19 cellular contexts compared by ENCODE assay signal in the genomic region with DNA sequence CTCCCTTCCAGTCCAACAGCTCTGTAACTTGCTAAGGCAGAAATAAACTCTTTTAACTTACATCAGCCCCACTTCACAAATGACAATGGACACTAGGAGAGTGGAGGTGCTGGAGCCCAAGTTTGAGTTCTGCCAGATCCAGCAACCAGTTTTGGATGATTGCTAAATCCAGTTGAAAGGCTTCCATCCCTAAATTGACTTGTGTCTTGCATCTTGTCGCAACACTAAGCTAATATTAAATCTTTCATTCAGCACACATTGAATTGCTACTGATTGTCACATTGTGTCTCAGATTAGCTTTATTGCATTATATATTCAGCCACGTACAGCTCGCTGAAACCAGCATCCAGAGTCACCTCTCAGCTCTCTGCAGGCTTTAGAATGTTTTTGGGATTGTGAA. TPM values are rescaled to one million over a fixed set of nuclear protein-coding genes. Genes with fewer than 3 reads are reported as not detected.
DNase-seq lines count a peak whose midpoint lies in the region; ATAC-seq, FAIRE-seq and TF ChIP-seq lines count a peak whose summit lies in the region.
"Had no signal": no experiment of that assay in that cellular context is flagged by ENCODE, and none has a peak within 500 bp of the region (broad histone marks: within the 10 kb centered on the region; RNA-seq: fewer than 3 reads in every experiment).

No MANE protein-coding gene starts in this region.

- intact Hi-C loops in HepG2 (cut with micrococcal nuclease; ENCODE audit: unreplicated experiment), result no loop called here
- intact Hi-C loops in right lobe of liver (cut with DNase I), result loop anchor here in 1 of 2 donors (5.0 kb wide), 1 partner anchor 58 kb away; no protein-coding TSS in a partner anchor
- intact Hi-C loops in vagina (cut with DNase I), result no loop called here
- intact Hi-C loops in ovary (cut with DNase I), result no loop called here

- H3K4me3 ChIP-seq in liver (ENCODE audit: low read depth in 1 of 3, low read length in 3 of 3), result no peak overlapping the region
- H3K4me3 ChIP-seq in HepG2 (replicated peaks in 1 of 3; ENCODE audit: insufficient read depth in 1 of 3, low read depth in 2 of 3, low read length in 3 of 3), result no peak overlapping the region
- no peak overlapping the region for H3K4me3 ChIP-seq in right lobe of liver
- H3K4me3 ChIP-seq in osteoblast (ENCODE audit: insufficient read depth, low read length), result no peak overlapping the region
- no peak overlapping the region for H3K4me3 ChIP-seq in vagina
- no peak overlapping the region for H3K4me3 ChIP-seq in ovary
- H3K4me3 ChIP-seq: BLaER1 treated with 17β-estradiol and CSF1 and Interleukin-3, amounts not matched to agents 10 nM and 100 nM; HAP-1 had no signal

- 32% methylated on average over 3 of the region's 3 CpGs for WGBS in liver
- 90% methylated on average over 3 of the region's 3 CpGs for WGBS in HepG2 (ENCODE audit: low lambda C conversion rate)
- WGBS in right lobe of liver (ENCODE audit: insufficient coverage, low coverage, low lambda C conversion rate, missing lambda C conversion rate), result 39% methylated on average over 3 of the region's 3 CpGs
- WGBS in ovary, 3 donors, result 97% methylated on average over 3 of the region's 3 CpGs

- FAIRE-seq in HepG2 (lab: Jason Lieb, UNC), result no peak
- FAIRE-seq: GM18507, H1 had no signal

- H3K9ac ChIP-seq in liver (ENCODE audit: low read depth in 1 of 2, low read length in 2 of 2) (no peak overlapping the region), HepG2 (ENCODE audit: insufficient read depth, low read depth, low read length) (no peak overlapping the region)
- H3K9ac ChIP-seq: BLaER1 treated with 17β-estradiol and CSF1 and Interleukin-3, amounts not matched to agents 10 nM and 100 nM had no signal

- H3K9me3 ChIP-seq in liver (ENCODE audit: control insufficient read depth in 4 of 4, low read length in 3 of 4) (no peaks in the 10 kb centered on the region), HepG2 (ENCODE audit: low read length) (no peaks in the 10 kb centered on the region), right lobe of liver (no peaks in the 10 kb centered on the region), osteoblast (ENCODE audit: low read depth, low read length) (no peaks in the 10 kb centered on the region), vagina (no peaks in the 10 kb centered on the region), ovary (no peaks in the 10 kb centered on the region)
- H3K9me3 ChIP-seq: HAP-1 had no signal

- H2AFZ ChIP-seq in HepG2 (ENCODE audit: low read length) (no peak overlapping the region), osteoblast (ENCODE audit: low read length) (no peak overlapping the region)

- POLR2A ChIA-PET in HepG2 (lab: Yijun Ruan, JAX), result no interaction called here

- H3K4me2 ChIP-seq in HepG2 (ENCODE audit: low read depth, low read length) (no peak overlapping the region), osteoblast (ENCODE audit: insufficient read depth, low read length) (no peak overlapping the region)
- H3K4me2 ChIP-seq: BLaER1 treated with 17β-estradiol and CSF1 and Interleukin-3, amounts not matched to agents 10 nM and 100 nM had no signal

- no TSS peak for BruUV-seq in HepG2 (replicated peaks; lab: Mats Ljungman, UMichigan)

- no peaks in the 10 kb centered on the region for H4K20me1 ChIP-seq in HepG2 (ENCODE audit: insufficient read depth, low read length)
- H4K20me1 ChIP-seq in osteoblast (ENCODE audit: insufficient read depth, low read length), result no peaks in the 10 kb centered on the region
- H4K20me1 ChIP-seq: BLaER1 treated with 17β-estradiol and CSF1 and Interleukin-3, amounts not matched to agents 10 nM and 100 nM had no signal

- H3K79me2 ChIP-seq in HepG2 (ENCODE audit: insufficient read depth, low read length) (no peaks in the 10 kb centered on the region), osteoblast (ENCODE audit: insufficient read depth, low read length) (no peaks in the 10 kb centered on the region)

- TF ChIP-seq POLR2A in HepG2 (IDR thresholded peaks at IDR 0.05; ENCODE audit: insufficient read depth in 1 of 2, low read depth in 2 of 2, low read length in 2 of 2), result no peak
- TF ChIP-seq POLR2A in right lobe of liver (IDR thresholded peaks at IDR 0.05), result no peak
- no peak for TF ChIP-seq POLR2A in vagina (IDR thresholded peaks at IDR 0.05)
- no peak for TF ChIP-seq POLR2A in ovary (IDR thresholded peaks at IDR 0.05)

- peak; percentile 6 for TF ChIP-seq CTCF in liver (IDR thresholded peaks at IDR 0.05; ENCODE audit: low read depth, low read length, missing input control)
- no peak for TF ChIP-seq CTCF in HepG2 (CRISPR knock-in tag; IDR thresholded peaks at IDR 0.05)
- TF ChIP-seq CTCF in right lobe of liver (IDR thresholded peaks at IDR 0.05), result no peak
- TF ChIP-seq CTCF in osteoblast (IDR thresholded peaks at IDR 0.05; ENCODE audit: extremely low read depth, low read depth, low read length), result no peak
- TF ChIP-seq CTCF in vagina (IDR thresholded peaks at IDR 0.05), result no peak
- TF ChIP-seq CTCF in ovary (IDR thresholded peaks at IDR 0.05), result no peak

- H3K27me3 ChIP-seq in liver (ENCODE audit: control insufficient read depth in 4 of 4, insufficient read depth in 4 of 4, low read length in 3 of 4), result no peaks in the 10 kb centered on the region
- H3K27me3 ChIP-seq in HepG2 (ENCODE audit: control insufficient read depth in 1 of 2, insufficient read depth in 2 of 2, low read length in 2 of 2), result peaks cover 0 to 5% of the 10 kb centered on the region in 2 experiments; a peak in 2 of 5 replicates
- H3K27me3 ChIP-seq in right lobe of liver, result no peaks in the 10 kb centered on the region
- no peaks in the 10 kb centered on the region for H3K27me3 ChIP-seq in osteoblast (ENCODE audit: insufficient read depth, low read length)
- H3K27me3 ChIP-seq in vagina, result no peaks in the 10 kb centered on the region
- H3K27me3 ChIP-seq in ovary, result no peaks in the 10 kb centered on the region
- H3K27me3 ChIP-seq: BLaER1 treated with 17β-estradiol and CSF1 and Interleukin-3, amounts not matched to agents 10 nM and 100 nM had no signal

- peak overlapping the region; percentile 55 to 64 for H3K27ac ChIP-seq in liver (ENCODE audit: low read depth in 1 of 2, low read length in 2 of 2)
- no peak overlapping the region for H3K27ac ChIP-seq in HepG2 (ENCODE audit: extremely low read length, insufficient read depth, low read length)
- peak overlapping the region; percentile 24 to 57 (median 45) for H3K27ac ChIP-seq in right lobe of liver
- H3K27ac ChIP-seq in osteoblast (ENCODE audit: low read depth, low read length), result peak overlapping the region; percentile 20
- peak overlapping the region; percentile 13 for H3K27ac ChIP-seq in vagina
- H3K27ac ChIP-seq in ovary, result no peak overlapping the region
- H3K27ac ChIP-seq: 22Rv1; BLaER1 treated with 17β-estradiol and CSF1 and Interleukin-3, amounts not matched to agents 10 nM and 100 nM had no signal

- peaks cover 6 to 50% (median 29%) of the 10 kb centered on the region in 4 donors for H3K4me1 ChIP-seq in liver (ENCODE audit: control insufficient read depth in 4 of 4, insufficient read depth in 4 of 4, low read length in 3 of 4)
- H3K4me1 ChIP-seq in HepG2 (ENCODE audit: insufficient read depth, low read length), result peaks cover 11% of the 10 kb centered on the region
- peaks cover 0 to 53% (median 25%) of the 10 kb centered on the region in 4 donors for H3K4me1 ChIP-seq in right lobe of liver
- H3K4me1 ChIP-seq in osteoblast (ENCODE audit: insufficient read depth, low read length), result peaks cover 22% of the 10 kb centered on the region
- H3K4me1 ChIP-seq in vagina, result peaks cover 35% of the 10 kb centered on the region
- no peaks in the 10 kb centered on the region for H3K4me1 ChIP-seq in ovary (ENCODE audit: insufficient read depth)
- H3K4me1 ChIP-seq: HAP-1 had no signal

- TF ChIP-seq RAD21 in liver (IDR thresholded peaks at IDR 0.05) (peak in 1 of 2 donors; percentile 72), HepG2 (CRISPR knock-in tag; IDR thresholded peaks at IDR 0.05) (no peak)

- H3K36me3 ChIP-seq in liver (ENCODE audit: control insufficient read depth in 4 of 4, insufficient read depth in 3 of 4, low read depth in 1 of 4, low read length in 3 of 4), result no peaks in the 10 kb centered on the region
- H3K36me3 ChIP-seq in HepG2 (replicated peaks in 1 of 2; ENCODE audit: control insufficient read depth in 1 of 2, insufficient read depth in 2 of 2, low read length in 2 of 2), result no peaks in the 10 kb centered on the region
- H3K36me3 ChIP-seq in right lobe of liver, result no peaks in the 10 kb centered on the region
- no peaks in the 10 kb centered on the region for H3K36me3 ChIP-seq in osteoblast (ENCODE audit: insufficient read depth, low read length)
- H3K36me3 ChIP-seq in vagina, result no peaks in the 10 kb centered on the region
- no peaks in the 10 kb centered on the region for H3K36me3 ChIP-seq in ovary
- H3K36me3 ChIP-seq: BLaER1 treated with 17β-estradiol and CSF1 and Interleukin-3, amounts not matched to agents 10 nM and 100 nM; HAP-1 had no signal

- CTCF ChIA-PET in HepG2 (lab: Yijun Ruan, JAX; ENCODE audit: low intra/inter-chr PET ratio, low total read pairs), result no interaction called here

- DNase-seq in HepG2 (ENCODE audit: low spot score) (no peak), right lobe of liver (no peak), osteoblast (ENCODE audit: insufficient read length, low spot score, missing footprints) (no peak), vagina (ENCODE audit: extremely low spot score in 2 of 2) (no peak), ovary (no peak)
- DNase-seq: AML-193; CD4-positive, CD25-positive, alpha-beta regulatory T cell; DMS 273 treated with DMSO at 0.1 percent for 48 hours had no signal

- in situ Hi-C loops in HepG2 (cut with HindIII; ENCODE audit: extremely low pct_ligation_motif_present, low pct_unique_long_range_greater_than_20kb), result no loop called here

- no peak for ATAC-seq in HepG2
- peak; percentile 31 to 72 (median 62) for ATAC-seq in right lobe of liver
- no peak for ATAC-seq in GM19035 (IDR thresholded peaks at IDR 0.05; ENCODE audit: unreplicated experiment)
- ATAC-seq in GM21515 (IDR thresholded peaks at IDR 0.05; ENCODE audit: unreplicated experiment), result no peak

- no peak for TF ChIP-seq EP300 in HepG2 (IDR thresholded peaks at IDR 0.05; ENCODE audit: low read depth in 2 of 2, low read length in 2 of 2)
- no peak for TF ChIP-seq EP300 in HepG2 (CRISPR knock-in tag; IDR thresholded peaks at IDR 0.05; ENCODE audit: borderline replicate concordance)
- no peak for TF ChIP-seq EP300 in ovary (IDR thresholded peaks at IDR 0.05)

RNA-seq across cellular contexts. Expression of gene LIPC, which starts 41.7 kb away (rescaled TPM):
- total RNA-seq in liver, result 100 to 1,000 TPM; 136 to 268 TPM
- 100 to 1,000 TPM in 1 of 2 donors, 10 to 100 TPM in 1; 60.1 to 126 TPM for polyA plus RNA-seq in liver
- total RNA-seq in HepG2 (2016; rRNA removed; fragmentation: Illumina TruSeq; extraction: Trizol), result 15.0 and 26.0 TPM in 2 replicates
- 3.6 and 5.6 TPM in 2 replicates for total RNA-seq in HepG2 (2016; cell fraction: cytosol; rRNA removed; fragmentation: Illumina TruSeq; extraction: Trizol; ENCODE audit: low read depth)
- total RNA-seq in HepG2 (2016; cell fraction: insoluble cytoplasmic fraction; rRNA removed; fragmentation: Illumina TruSeq; extraction: Trizol), result 14.4 and 27.2 TPM in 2 replicates
- total RNA-seq in HepG2 (2016; cell fraction: membrane; rRNA removed; fragmentation: Illumina TruSeq; extraction: Trizol), result 9.5 and 11.4 TPM in 2 replicates
- total RNA-seq in HepG2 (2016; cell fraction: nucleus; rRNA removed; fragmentation: Illumina TruSeq; extraction: Trizol), result 31.9 and 35.6 TPM in 2 replicates
- polyA plus RNA-seq in HepG2 (2011; rRNA removed), result 38.0 and 46.9 TPM in 2 replicates
- polyA plus RNA-seq in HepG2 (2011; cell fraction: cytosol; rRNA removed), result 32.6 and 40.5 TPM in 2 replicates
- polyA plus RNA-seq in HepG2 (2011; cell fraction: nucleus; rRNA removed), result 25.6 and 27.7 TPM in 2 replicates
- 28.9 and 34.2 TPM in 2 replicates for polyA plus RNA-seq in HepG2 (2012)
- 9.2 and 9.9 TPM in 2 replicates for polyA plus RNA-seq in HepG2 (2016; cell fraction: cytosol; fragmentation: Illumina TruSeq; extraction: Trizol; ENCODE audit: low read depth)
- 20.8 and 21.9 TPM in 2 replicates for polyA plus RNA-seq in HepG2 (2016; cell fraction: insoluble cytoplasmic fraction; fragmentation: Illumina TruSeq; extraction: Trizol; ENCODE audit: low read depth)
- 13.3 and 17.3 TPM in 2 replicates for polyA plus RNA-seq in HepG2 (2016; cell fraction: membrane; fragmentation: Illumina TruSeq; extraction: Trizol; ENCODE audit: low read depth)
- polyA plus RNA-seq in HepG2 (2016; cell fraction: nucleus; fragmentation: Illumina TruSeq; extraction: Trizol; ENCODE audit: insufficient read depth, low read depth), result 46.6 and 49.7 TPM in 2 replicates
- polyA minus RNA-seq in HepG2 (2011; rRNA and poly(A)+ RNA removed; ENCODE audit: low replicate concordance), result 66.7 TPM in 1 of 2 replicates, not detected in the other
- 17.8 and 19.8 TPM in 2 replicates for polyA minus RNA-seq in HepG2 (2011; cell fraction: cytosol; rRNA and poly(A)+ RNA removed)
- polyA minus RNA-seq in HepG2 (2011; cell fraction: nucleus; rRNA and poly(A)+ RNA removed), result 21.2 and 25.1 TPM in 2 replicates
- 100 to 1,000 TPM in 2 of 6 experiments, 10 to 100 TPM in 4; 31.1 to 213 (median 86.1) TPM for total RNA-seq in right lobe of liver
- 1.1 and 2.7 TPM in 2 replicates for total RNA-seq in osteoblast
- total RNA-seq in vagina, result not detected
- under 1 TPM; 0.28 to 0.82 (median 0.72) TPM for total RNA-seq in ovary
- polyA plus RNA-seq in ovary, result 1 to 10 TPM in 1 of 2 donors, under 1 TPM in 1; 0.31 to 1.1 TPM
- total RNA-seq: A673, Calu3, H1, HT-29 had no signal
- polyA plus RNA-seq: H1 had no signal

Comparison
In these comparisons a context has a peak if more than half of its experiments do, and no peak if none do; other contexts are left out.
1. H3K27ac ChIP-seq: peak in liver (2 of 2), right lobe of liver (3 of 3), osteoblast (single experiment) and vagina (single experiment); none in HepG2 (single experiment) and ovary (0 of 2).
2. ATAC-seq: peak in right lobe of liver (4 of 4); none in HepG2 (single experiment), GM19035 (single experiment) and GM21515 (single experiment).